In the genomic region with DNA sequence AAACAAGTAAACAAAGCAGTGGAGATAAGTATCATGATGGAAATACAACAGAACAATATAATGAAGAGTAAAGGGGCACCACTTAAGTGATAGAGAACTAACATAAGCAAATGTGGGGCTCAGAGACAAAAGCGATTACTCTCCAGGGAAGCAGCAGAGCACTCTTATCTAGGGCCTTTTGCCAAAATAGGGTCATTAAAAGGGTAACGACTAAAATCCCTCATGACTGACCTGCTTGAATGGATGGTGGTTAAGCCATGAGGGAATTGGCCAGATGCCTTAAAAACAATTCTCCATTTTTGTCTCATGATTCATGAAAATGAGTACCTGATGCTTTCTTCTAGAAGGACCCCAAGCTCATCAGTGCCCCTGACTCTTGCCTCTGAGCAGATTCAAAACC, we compare ENCODE assay signal across 19 cellular contexts. TPM values are rescaled to one million over a fixed set of nuclear protein-coding genes. Genes with fewer than 3 reads are reported as not detected.
"Had no signal": no experiment of that assay in that cellular context is flagged by ENCODE, and none has a peak within 500 bp of the region (broad histone marks: within the 10 kb centered on the region; RNA-seq: fewer than 3 reads in every experiment).

No MANE protein-coding gene starts in this region.

- H3K4me2 ChIP-seq: neural progenitor cell had no signal

- H3K36me3 ChIP-seq: esophagus muscularis mucosa, neural progenitor cell, stomach, thoracic aorta had no signal

- H3K9me3 ChIP-seq: esophagus muscularis mucosa, thoracic aorta had no signal

- H3K4me1 ChIP-seq: parathyroid adenoma had no signal

- ATAC-seq: activated naive CD8-positive, alpha-beta T cell treated with anti-CD3 and anti-CD28 coated beads, Interleukin-2, amount 50 U/mL, for 24 hours; left colon; WTC11 had no signal

- H3K4me3 ChIP-seq: esophagus muscularis mucosa, lung, neural progenitor cell, stomach, thoracic aorta had no signal

- H3K79me2 ChIP-seq: parathyroid adenoma had no signal

- DNase-seq: activated CD4-positive, alpha-beta T cell treated with anti-CD3 and anti-CD28 coated beads for 48 hours; activated naive CD4-positive, alpha-beta T cell treated with Interleukin-2 at 50 U/mL for 16 hours; activated naive CD8-positive, alpha-beta T cell treated with anti-CD3 and anti-CD28 coated beads, Interleukin-2, amount 50 U/mL, for 24 hours; foreskin fibroblast; left colon; midbrain; retina; stimulated activated CD4-positive, alpha-beta T cell treated with anti-CD3 and anti-CD28 coated beads, Interleukin-15, amount 100 ng/mL, for 24 hours; stimulated activated CD4-positive, alpha-beta T cell treated with anti-CD3 and anti-CD28 coated beads, Interleukin-4, amount 100 ng/mL, for 4 hours; stomach had no signal

- H2AFZ ChIP-seq: neural progenitor cell, parathyroid adenoma had no signal

- H3K27ac ChIP-seq: esophagus muscularis mucosa, neural progenitor cell, parathyroid adenoma, stomach, thoracic aorta had no signal

RNA-seq across cellular contexts. Expression of a gene that starts 3.2 kb away (rescaled TPM):
- total RNA-seq: activated T-helper 1 cell treated with anti-CD3 and anti-CD28 coated beads, Interleukin-12 subunit alpha, Interleukin-12 subunit beta, Interleukin-2, Interleukin-4 antibody, amounts not matched to agents 30 ng/mL and 10 ng/mL and 1 ng/mL, durations not matched to agents 14 hours and 24 hours and 36 hours; cardiac septum; skeletal muscle tissue; thoracic aorta had no signal
